26 cellular contexts compared by ENCODE assay signal in the genomic region with DNA sequence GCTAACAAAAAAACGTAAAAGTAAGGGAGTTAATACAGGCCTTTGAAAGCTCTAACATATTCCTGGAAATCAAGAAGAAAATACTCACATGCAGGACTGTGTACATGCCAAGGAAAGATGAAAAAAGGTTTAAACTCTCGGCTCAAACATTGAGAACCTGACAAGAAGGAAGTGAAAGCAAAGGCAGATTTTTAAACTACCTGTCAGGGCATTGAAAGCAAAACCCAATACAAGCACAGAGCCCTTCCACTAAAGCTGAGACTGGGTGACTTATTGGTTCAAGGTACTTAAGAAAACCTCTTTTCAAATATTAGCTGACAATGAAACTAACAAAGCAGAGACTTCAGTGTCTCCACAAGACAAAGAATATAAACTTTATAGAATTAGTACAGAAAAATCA.
DNase-seq lines count a peak whose midpoint lies in the region; ATAC-seq and FAIRE-seq lines count a peak whose summit lies in the region.
"Had no signal": no experiment of that assay in that cellular context is flagged by ENCODE, and none has a peak within 500 bp of the region (broad histone marks: within the 10 kb centered on the region; RNA-seq: fewer than 3 reads in every experiment).

No MANE protein-coding gene starts in this region.

- WGBS in small intestine, 3 donors: 17 to 49% (median 34%) methylated on average over 2 of the region's 2 CpGs

- peak; percentile 87 for ATAC-seq in GM18868 (IDR thresholded peaks at IDR 0.05; ENCODE audit: unreplicated experiment)
- peak; percentile 77 for ATAC-seq in GM21619 (IDR thresholded peaks at IDR 0.05; ENCODE audit: unreplicated experiment)
- ATAC-seq in HG03432 (IDR thresholded peaks at IDR 0.05; ENCODE audit: unreplicated experiment): peak; percentile 90
- ATAC-seq: activated CD4-positive, alpha-beta T cell treated with anti-CD3 and anti-CD28 coated beads for 36 hours; activated CD8-positive, alpha-beta T cell treated with anti-CD3 and anti-CD28 coated beads, Interleukin-2, amount 10 ng/mL, durations not matched to agents 7 days and 5 days; left lobe of liver; stimulated activated naive B cell treated with anti-CD40 and anti-IgM and Interleukin-4, amounts not matched to agents 10 μg/mL and 1 μg/mL and 100 μg/mL, for 72 hours had no signal

- no peak overlapping the region for H3K4me3 ChIP-seq in small intestine (ENCODE audit: low read depth in 1 of 2, low read length in 2 of 2)
- H3K4me3 ChIP-seq: BLaER1 treated with 17β-estradiol and CSF1 and Interleukin-3, amounts not matched to agents 10 nM and 100 nM; Peyer's patch had no signal

- H3K27ac ChIP-seq in small intestine (ENCODE audit: low read depth in 1 of 2, low read length in 1 of 2): no peak overlapping the region
- H3K27ac ChIP-seq: BLaER1 treated with 17β-estradiol and CSF1 and Interleukin-3, amounts not matched to agents 10 nM and 100 nM; HL-60; Peyer's patch had no signal

- no peaks in the 10 kb centered on the region for H3K27me3 ChIP-seq in small intestine (ENCODE audit: control insufficient read depth in 2 of 2, insufficient read depth in 2 of 2, low read length in 2 of 2)
- H3K27me3 ChIP-seq: BLaER1 treated with 17β-estradiol and CSF1 and Interleukin-3, amounts not matched to agents 10 nM and 100 nM; Peyer's patch had no signal

- H3K9me3 ChIP-seq in small intestine (ENCODE audit: control insufficient read depth, low read depth): no peaks in the 10 kb centered on the region
- H3K9me3 ChIP-seq: BLaER1 treated with 17β-estradiol and CSF1 and Interleukin-3, amounts not matched to agents 10 nM and 100 nM; Peyer's patch had no signal

- DNase-seq in small intestine (peak; percentile 15), DMS153 treated with DMSO at 0.1 percent for 48 hours (lab: John Stamatoyannopoulos, UW; ENCODE audit: unreplicated experiment) (no peak), RCC 7860 (ENCODE audit: low spot score) (no peak)
- DNase-seq in activated CD8-positive, alpha-beta memory T cell treated with anti-CD3 and anti-CD28 coated beads, Interleukin-2, amount 50 U/mL, for 48 hours: no peak
- DNase-seq: activated CD4-positive, alpha-beta T cell treated with anti-CD3 and anti-CD28 coated beads for 36 hours; activated CD8-positive, alpha-beta T cell treated with anti-CD3 and anti-CD28 coated beads, Interleukin-2, amount 10 ng/mL, durations not matched to agents 7 days and 5 days; activated naive CD4-positive, alpha-beta T cell treated with anti-CD3 and anti-CD28 coated beads, Interleukin-2, amount 50 U/mL, for 16 hours; amniotic stem cell; erythroblast; H7; KBM-7; NCI-H1930; NCI-H524; Peyer's patch; SHP77 treated with DMSO at 0.1 percent for 48 hours; stimulated activated naive B cell treated with anti-CD40 and anti-IgM and Interleukin-4, amounts not matched to agents 10 μg/mL and 1 μg/mL and 100 μg/mL, for 72 hours; substantia nigra; T-helper 2 cell; trophoblast cell had no signal

- FAIRE-seq in small intestine (lab: Jason Lieb, UNC): no peak
- FAIRE-seq in RCC 7860 (lab: Jason Lieb, UNC): no peak
- FAIRE-seq: islet of Langerhans had no signal

- H3K36me3 ChIP-seq in small intestine (ENCODE audit: control insufficient read depth in 2 of 2, insufficient read depth in 2 of 2, low read length in 2 of 2): no peaks in the 10 kb centered on the region
- H3K36me3 ChIP-seq: BLaER1 treated with 17β-estradiol and CSF1 and Interleukin-3, amounts not matched to agents 10 nM and 100 nM; Peyer's patch had no signal

- no peaks in the 10 kb centered on the region for H3K4me1 ChIP-seq in small intestine (ENCODE audit: control insufficient read depth in 2 of 2, insufficient read depth in 1 of 2, low read depth in 1 of 2, low read length in 1 of 2)
- H3K4me1 ChIP-seq: BLaER1 treated with 17β-estradiol and CSF1 and Interleukin-3, amounts not matched to agents 10 nM and 100 nM; Peyer's patch had no signal
